8 cellular contexts compared by ENCODE assay signal in genomic region chr10:63630085-63630927, GRCh38.
DNase-seq lines count a peak whose midpoint lies in the region; FAIRE-seq and TF ChIP-seq lines count a peak whose summit lies in the region.

No MANE protein-coding gene starts in this region.

- H3K9ac ChIP-seq in subcutaneous abdominal adipose tissue (ENCODE audit: low read length in 5 of 5): peak overlapping the region; percentile 75 to 90 (median 82)

- FAIRE-seq in frontal cortex (lab: Jason Lieb, UNC): no peak

- peaks cover 44 to 47% of the 10 kb centered on the region in 2 experiments for H3K4me1 ChIP-seq in neutrophil (ENCODE audit: control insufficient read depth in 1 of 2, insufficient read depth in 1 of 2, low read depth in 1 of 2, low read length in 1 of 2)
- H3K4me1 ChIP-seq in subcutaneous abdominal adipose tissue (ENCODE audit: control insufficient read depth in 5 of 5, insufficient read depth in 5 of 5, low read length in 5 of 5): peaks cover 5 to 41% (median 36%) of the 10 kb centered on the region in 5 donors

- H3K27me3 ChIP-seq in neutrophil (peaks cover 14% of the 10 kb centered on the region), subcutaneous abdominal adipose tissue (ENCODE audit: control insufficient read depth in 5 of 5, insufficient read depth in 4 of 5, low read length in 5 of 5) (no peaks in the 10 kb centered on the region)

- H3K27ac ChIP-seq in neutrophil: peak overlapping the region; percentile 53
- peak overlapping the region; percentile 97 for H3K27ac ChIP-seq in subcutaneous abdominal adipose tissue (ENCODE audit: low read depth, low read length)

- H3K36me3 ChIP-seq in neutrophil (no peaks in the 10 kb centered on the region), subcutaneous abdominal adipose tissue (ENCODE audit: control insufficient read depth in 5 of 5, insufficient read depth in 5 of 5, low read length in 5 of 5) (no peaks in the 10 kb centered on the region)

- no peak for TF ChIP-seq CTCF in neutrophil (IDR thresholded peaks at IDR 0.05)

- DNase-seq in ELR (ENCODE audit: low read depth): peak; percentile 89
- DNase-seq in GOT3 (lab: John Stamatoyannopoulos, UW): peak; percentile 82
- DNase-seq in Kasumi-1 (lab: John Stamatoyannopoulos, UW): peak; percentile 97
- DNase-seq in SHP77 treated with DMSO at 0.1 percent for 48 hours (lab: John Stamatoyannopoulos, UW): peak; percentile 69
- DNase-seq in activated naive CD4-positive, alpha-beta T cell (lab: John Stamatoyannopoulos, UW): peak; percentile 21 to 70 (median 40)
- DNase-seq in frontal cortex (ENCODE audit: low spot score in 2 of 2): peak; percentile 70

- H3K9me3 ChIP-seq in neutrophil (no peaks in the 10 kb centered on the region), subcutaneous abdominal adipose tissue (ENCODE audit: control insufficient read depth in 5 of 5, low read length in 5 of 5) (no peaks in the 10 kb centered on the region)

- H3K4me3 ChIP-seq in neutrophil (ENCODE audit: low read depth in 1 of 2, low read length in 1 of 2) (peak overlapping the region; percentile 74 to 89), subcutaneous abdominal adipose tissue (ENCODE audit: low read depth in 1 of 5, low read length in 5 of 5) (peak overlapping the region; percentile 68 to 91 (median 77))

Comparison
In these comparisons a context has a peak if more than half of its experiments do, and no peak if none do; other contexts are left out.
1. Peak in every context shown above with its lines: DNase-seq, H3K4me3 ChIP-seq and H3K27ac ChIP-seq.
2. DNase-seq: peak in every context shown above with its lines; median percentile 97 in Kasumi-1; 89 in ELR; 82 in GOT3; 70 in frontal cortex; 69 in SHP77 treated with DMSO at 0.1 percent for 48 hours; 40 in activated naive CD4-positive, alpha-beta T cell.